In genomic region chr1:208691012-208691411, GRCh38 we compare ENCODE assay signal across 20 cellular contexts.
"Had no signal": no experiment of that assay in that cellular context is flagged by ENCODE, and none has a peak within 500 bp of the region (broad histone marks: within the 10 kb centered on the region; RNA-seq: fewer than 3 reads in every experiment).

No MANE protein-coding gene starts in this region.

- H3K27ac ChIP-seq: esophagus squamous epithelium, gastroesophageal sphincter, neutrophil, spleen, stomach, thoracic aorta, transverse colon had no signal

- H3K4me3 ChIP-seq: esophagus squamous epithelium, gastroesophageal sphincter, spleen, stomach, thoracic aorta, transverse colon had no signal

- ATAC-seq: gastroesophageal sphincter; left lobe of liver; naive thymus-derived CD8-positive, alpha-beta T cell; sciatic nerve; stimulated activated naive B cell treated with anti-CD40 and anti-IgM and Interleukin-4, amounts not matched to agents 10 μg/mL and 1 μg/mL and 100 μg/mL, for 72 hours had no signal

- H3K9me3 ChIP-seq: esophagus squamous epithelium, neutrophil, thoracic aorta, transverse colon had no signal

- H3K27me3 ChIP-seq: gastroesophageal sphincter, neutrophil, stomach, transverse colon had no signal

- H3K36me3 ChIP-seq: esophagus squamous epithelium, gastroesophageal sphincter, neutrophil, spleen, stomach, thoracic aorta, transverse colon had no signal

- H3K4me1 ChIP-seq: esophagus squamous epithelium, gastroesophageal sphincter, spleen, stomach had no signal

- DNase-seq: dermis blood vessel endothelial cell; esophagus squamous epithelium; foreskin fibroblast; glutamatergic neuron; islet precursor cell; mammary epithelial cell; naive thymus-derived CD8-positive, alpha-beta T cell; posterior cingulate gyrus; spleen; stimulated activated CD4-positive, alpha-beta T cell treated with anti-CD3 and anti-CD28 coated beads, Interleukin-2, amount 100 ng/mL, for 24 hours; stimulated activated CD4-positive, alpha-beta T cell treated with anti-CD3 and anti-CD28 coated beads, Interleukin-4, amount 100 ng/mL, for 4 hours; stimulated activated naive B cell treated with anti-CD40 and anti-IgM and Interleukin-4, amounts not matched to agents 10 μg/mL and 1 μg/mL and 100 μg/mL, for 72 hours; stomach; substantia nigra; transverse colon had no signal
